In genomic region chr10:60073397-60073780, GRCh38 we compare ENCODE assay signal across 33 cellular contexts.
"Had no signal": no experiment of that assay in that cellular context is flagged by ENCODE, and none has a peak within 500 bp of the region (broad histone marks: within the 10 kb centered on the region; RNA-seq: fewer than 3 reads in every experiment).

No MANE protein-coding gene starts in this region.

- H3K4me1 ChIP-seq: breast epithelium, esophagus squamous epithelium, neural progenitor cell, psoas muscle, right atrium auricular region, suprapubic skin, tibial artery had no signal

- H3K9me3 Mint-ChIP-seq: activated CD4-positive, alpha-beta memory T cell treated with anti-CD3 and anti-CD28 coated beads for 36 hours; activated CD4-positive, alpha-beta T cell treated with anti-CD3 and anti-CD28 coated beads, Interleukin-2, amount 10 ng/mL, durations not matched to agents 24 days and 14 days; activated naive CD4-positive, alpha-beta T cell treated with anti-CD3 and anti-CD28 coated beads for 36 hours; activated naive CD8-positive, alpha-beta T cell treated with anti-CD3 and anti-CD28 coated beads for 36 hours; activated T-helper 1 cell treated with anti-CD3 and anti-CD28 coated beads, Interleukin-12 subunit alpha, Interleukin-12 subunit beta, Interleukin-2, Interleukin-4 antibody, amounts not matched to agents 30 ng/mL and 10 ng/mL and 1 ng/mL, durations not matched to agents 14 hours and 24 hours and 36 hours; memory B cell; naive thymus-derived CD8-positive, alpha-beta T cell; neural progenitor cell; T-helper 1 cell treated with Interleukin-12 subunit alpha and Interleukin-12 subunit beta and Interleukin-4 antibody, amounts not matched to agents 30 μg/mL and 1 μg/mL, for 36 hours had no signal

- H3K4me3 Mint-ChIP-seq: activated CD4-positive, alpha-beta memory T cell treated with anti-CD3 and anti-CD28 coated beads for 36 hours; activated CD4-positive, alpha-beta T cell treated with anti-CD3 and anti-CD28 coated beads, Interleukin-2, amount 10 ng/mL, durations not matched to agents 24 days and 14 days; activated naive CD4-positive, alpha-beta T cell treated with anti-CD3 and anti-CD28 coated beads for 36 hours; activated naive CD8-positive, alpha-beta T cell treated with anti-CD3 and anti-CD28 coated beads for 36 hours; activated T-helper 1 cell treated with anti-CD3 and anti-CD28 coated beads, Interleukin-12 subunit alpha, Interleukin-12 subunit beta, Interleukin-2, Interleukin-4 antibody, amounts not matched to agents 30 ng/mL and 10 ng/mL and 1 ng/mL, durations not matched to agents 14 hours and 24 hours and 36 hours; memory B cell; naive thymus-derived CD8-positive, alpha-beta T cell; neural progenitor cell; T-helper 1 cell treated with Interleukin-12 subunit alpha and Interleukin-12 subunit beta and Interleukin-4 antibody, amounts not matched to agents 30 μg/mL and 1 μg/mL, for 36 hours had no signal

- H3K27me3 Mint-ChIP-seq: activated CD4-positive, alpha-beta memory T cell treated with anti-CD3 and anti-CD28 coated beads for 36 hours; activated CD4-positive, alpha-beta T cell treated with anti-CD3 and anti-CD28 coated beads, Interleukin-2, amount 10 ng/mL, durations not matched to agents 24 days and 14 days had no signal

- H3K36me3 Mint-ChIP-seq: activated naive CD8-positive, alpha-beta T cell treated with anti-CD3 and anti-CD28 coated beads for 36 hours had no signal

- H3K4me2 ChIP-seq: neural progenitor cell, smooth muscle cell had no signal

- H3K27ac ChIP-seq: breast epithelium, esophagus squamous epithelium, neural progenitor cell, parathyroid adenoma, psoas muscle, right atrium auricular region, suprapubic skin, tibial artery, WERI-Rb-1 had no signal

- ATAC-seq: activated CD4-positive, CD25-positive, alpha-beta regulatory T cell treated with anti-CD3 and anti-CD28 coated beads, Interleukin-2, amount 50 U/mL, for 24 hours; left cardiac atrium; naive thymus-derived CD8-positive, alpha-beta T cell; psoas muscle had no signal

- H3K9ac ChIP-seq: neural progenitor cell, parathyroid adenoma had no signal

- H2AFZ ChIP-seq: neural progenitor cell, parathyroid adenoma had no signal

- H3K4me3 ChIP-seq: breast epithelium, esophagus squamous epithelium, neural progenitor cell, psoas muscle, right atrium auricular region, smooth muscle cell, suprapubic skin, tibial artery had no signal

- H3K27ac Mint-ChIP-seq: activated CD4-positive, alpha-beta memory T cell treated with anti-CD3 and anti-CD28 coated beads for 36 hours; activated CD4-positive, alpha-beta T cell treated with anti-CD3 and anti-CD28 coated beads, Interleukin-2, amount 10 ng/mL, durations not matched to agents 24 days and 14 days; activated naive CD4-positive, alpha-beta T cell treated with anti-CD3 and anti-CD28 coated beads for 36 hours; activated naive CD8-positive, alpha-beta T cell treated with anti-CD3 and anti-CD28 coated beads for 36 hours; activated T-helper 1 cell treated with anti-CD3 and anti-CD28 coated beads, Interleukin-12 subunit alpha, Interleukin-12 subunit beta, Interleukin-2, Interleukin-4 antibody, amounts not matched to agents 30 ng/mL and 10 ng/mL and 1 ng/mL, durations not matched to agents 14 hours and 24 hours and 36 hours; memory B cell; naive thymus-derived CD8-positive, alpha-beta T cell; neural progenitor cell; T-helper 1 cell treated with Interleukin-12 subunit alpha and Interleukin-12 subunit beta and Interleukin-4 antibody, amounts not matched to agents 30 μg/mL and 1 μg/mL, for 36 hours had no signal

- H3K4me1 Mint-ChIP-seq: activated CD4-positive, alpha-beta T cell treated with anti-CD3 and anti-CD28 coated beads, Interleukin-2, amount 10 ng/mL, durations not matched to agents 24 days and 14 days; activated naive CD8-positive, alpha-beta T cell treated with anti-CD3 and anti-CD28 coated beads for 36 hours; memory B cell; naive thymus-derived CD8-positive, alpha-beta T cell; neural progenitor cell had no signal

- DNase-seq: activated CD4-positive, alpha-beta memory T cell treated with anti-CD3 and anti-CD28 coated beads for 36 hours; activated CD4-positive, alpha-beta T cell treated with anti-CD3 and anti-CD28 coated beads, Interleukin-2, amount 10 ng/mL, durations not matched to agents 24 days and 14 days; activated CD8-positive, alpha-beta memory T cell treated with anti-CD3 and anti-CD28 coated beads, Interleukin-2, amount 50 U/mL, for 4 hours; activated effector memory CD4-positive, alpha-beta T cell treated with anti-CD3 and anti-CD28 coated beads, Interleukin-2, amount 50 U/mL, for 16 hours; activated naive CD4-positive, alpha-beta T cell treated with anti-CD3 and anti-CD28 coated beads for 36 hours; activated naive CD8-positive, alpha-beta T cell treated with anti-CD3 and anti-CD28 coated beads for 36 hours; activated T-cell treated with anti-CD3 and anti-CD28 coated beads, Interleukin-2, amount 50 U/mL, for 1 hour; amniotic stem cell; central memory CD4-positive, alpha-beta T cell; dermis blood vessel endothelial cell; effector CD4-positive, alpha-beta T cell; esophagus squamous epithelium; left cardiac atrium; naive thymus-derived CD8-positive, alpha-beta T cell; occipital lobe; psoas muscle; stimulated activated CD4-positive, alpha-beta T cell treated with anti-CD3 and anti-CD28 coated beads, Interleukin-1b, Interleukin-23, amount 100 ng/mL, for 48 hours; stimulated activated CD4-positive, alpha-beta T cell treated with anti-CD3 and anti-CD28 coated beads, Interleukin-4, amount 100 ng/mL, for 4 hours; stimulated activated CD8-positive, alpha-beta memory T cell treated with anti-CD3 and anti-CD28 coated beads, Interleukin-4, amount 100 ng/mL, for 48 hours; stimulated activated naive CD4-positive, alpha-beta T cell; T-helper 9 cell; tibial artery; WERI-Rb-1 had no signal

- H3K27me3 ChIP-seq: breast epithelium, esophagus squamous epithelium, neural progenitor cell, right atrium auricular region, suprapubic skin, tibial artery had no signal

- H3K36me3 ChIP-seq: breast epithelium, neural progenitor cell, WERI-Rb-1 had no signal

- H3K9me3 ChIP-seq: breast epithelium, esophagus squamous epithelium, psoas muscle, right atrium auricular region, suprapubic skin, tibial artery had no signal
